18 cellular contexts compared by ENCODE assay signal in the genomic region with DNA sequence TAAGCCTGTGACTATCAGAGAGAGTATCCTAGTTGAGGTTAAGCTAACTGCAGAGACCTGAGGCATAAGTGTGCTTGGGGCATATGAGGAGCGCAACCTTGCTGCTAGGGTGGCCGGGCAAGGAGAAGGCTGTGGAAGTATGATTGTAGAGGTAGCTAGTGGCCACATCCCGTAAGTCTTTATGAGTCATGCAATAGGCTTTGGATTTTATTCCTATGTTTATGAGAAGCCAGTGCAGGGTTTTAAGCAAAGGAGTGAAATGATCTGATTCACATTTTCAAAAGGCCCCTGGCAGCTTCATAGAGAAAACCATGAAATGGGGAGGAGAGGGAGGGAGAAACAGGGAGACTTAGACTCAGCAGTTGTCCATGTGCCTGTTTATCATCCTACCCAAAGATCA.
DNase-seq lines count a peak whose midpoint lies in the region; ATAC-seq and TF ChIP-seq lines count a peak whose summit lies in the region.
"Had no signal": no experiment of that assay in that cellular context is flagged by ENCODE, and none has a peak within 500 bp of the region (broad histone marks: within the 10 kb centered on the region; RNA-seq: fewer than 3 reads in every experiment).

No MANE protein-coding gene starts in this region.

- ATAC-seq in GM23338 = no peak
- ATAC-seq in naive thymus-derived CD4-positive, alpha-beta T cell = no peak

- peaks cover 1% of the 10 kb centered on the region; the same call in 1 of the 2 replicates for H3K9me2 ChIP-seq in GM23338 (ENCODE audit: insufficient read depth)

- H3K27ac ChIP-seq in GM23338 (ENCODE audit: low read depth) = no peak overlapping the region
- no peak overlapping the region for H3K27ac ChIP-seq in naive thymus-derived CD4-positive, alpha-beta T cell (ENCODE audit: low read depth, low read length)

- no peak overlapping the region for H3K4me2 ChIP-seq in GM23338

- 0 out of 2 replicates have a peak overlapping the region, but pooled peaks have one; percentile 19 for H2AFZ ChIP-seq in GM23338

- no peaks in the 10 kb centered on the region for H3F3A ChIP-seq in GM23338 (replicated peaks; ENCODE audit: low read depth)

- H3K27me3 ChIP-seq in GM23338 (ENCODE audit: insufficient read depth) (no peaks in the 10 kb centered on the region), MG63 (no peaks in the 10 kb centered on the region)
- H3K27me3 ChIP-seq in naive thymus-derived CD4-positive, alpha-beta T cell (ENCODE audit: control insufficient read depth in 2 of 2, insufficient read depth in 2 of 2, low read length in 2 of 2) = peaks cover 0 to 3% of the 10 kb centered on the region in 2 donors

- no peaks in the 10 kb centered on the region for H4K20me1 ChIP-seq in GM23338 (replicated peaks; ENCODE audit: insufficient read depth)

- H3K36me3 ChIP-seq in GM23338 (ENCODE audit: insufficient read depth) (no peaks in the 10 kb centered on the region), MG63 (no peaks in the 10 kb centered on the region)
- H3K36me3 ChIP-seq in naive thymus-derived CD4-positive, alpha-beta T cell (ENCODE audit: control insufficient read depth in 2 of 3, insufficient read depth in 3 of 3, low read length in 3 of 3) = no peaks in the 10 kb centered on the region

- no peaks in the 10 kb centered on the region for H3K9me3 Mint-ChIP-seq in GM23338
- peaks cover 0 to 12% (median 3%) of the 10 kb centered on the region in 11 donors for H3K9me3 Mint-ChIP-seq in naive thymus-derived CD4-positive, alpha-beta T cell
- H3K9me3 Mint-ChIP-seq: HFFc6 had no signal

- CTCF ChIA-PET in naive thymus-derived CD4-positive, alpha-beta T cell (lab: Charles Lee) = no interaction called here

- H3K79me2 ChIP-seq in GM23338 (replicated peaks; ENCODE audit: insufficient read depth) = no peaks in the 10 kb centered on the region

- POLR2A ChIA-PET in naive thymus-derived CD4-positive, alpha-beta T cell (lab: Charles Lee) = interaction anchor here (0.6 kb wide), 1 partner anchor 540 kb away, joined by 3 read pairs; no protein-coding TSS in a partner anchor

- no peak overlapping the region for H3K27ac Mint-ChIP-seq in GM23338
- H3K27ac Mint-ChIP-seq in naive thymus-derived CD4-positive, alpha-beta T cell = no peak overlapping the region
- H3K27ac Mint-ChIP-seq: HFFc6 had no signal

- no peaks in the 10 kb centered on the region for H3K36me3 Mint-ChIP-seq in GM23338 (ENCODE audit: low read depth)
- no peaks in the 10 kb centered on the region for H3K36me3 Mint-ChIP-seq in naive thymus-derived CD4-positive, alpha-beta T cell
- H3K36me3 Mint-ChIP-seq: CD4-positive, CD25-positive, alpha-beta regulatory T cell had no signal

- H3K4me3 ChIP-seq in GM23338 (no peak overlapping the region), MG63 (no peak overlapping the region), epithelial cell of esophagus (ENCODE audit: low read length) (no peak overlapping the region)
- no peak overlapping the region for H3K4me3 ChIP-seq in naive thymus-derived CD4-positive, alpha-beta T cell (ENCODE audit: low read length)

- H3K9me3 ChIP-seq in MG63 = no peaks in the 10 kb centered on the region
- H3K9me3 ChIP-seq in naive thymus-derived CD4-positive, alpha-beta T cell (ENCODE audit: control insufficient read depth in 2 of 3, low read length in 3 of 3) = no peaks in the 10 kb centered on the region

- H3K27me3 Mint-ChIP-seq in GM23338 (ENCODE audit: insufficient read depth, low read depth, poor library complexity) = no peaks in the 10 kb centered on the region
- H3K27me3 Mint-ChIP-seq in naive thymus-derived CD4-positive, alpha-beta T cell = peaks cover 0 to 5% (median 4%) of the 10 kb centered on the region in 5 donors
- H3K27me3 Mint-ChIP-seq: CD4-positive, CD25-positive, alpha-beta regulatory T cell had no signal

- H3K4me1 Mint-ChIP-seq in GM23338 = peaks cover 3% of the 10 kb centered on the region
- no peaks in the 10 kb centered on the region for H3K4me1 Mint-ChIP-seq in naive thymus-derived CD4-positive, alpha-beta T cell
- H3K4me1 Mint-ChIP-seq: CD4-positive, CD25-positive, alpha-beta regulatory T cell had no signal

- DNase-seq in GM23338 (ENCODE audit: low spot score) (no peak), MG63 (peak; percentile 9), epithelial cell of esophagus (ENCODE audit: low read depth) (peak; percentile 5), non-pigmented ciliary epithelial cell (ENCODE audit: low read depth) (peak; percentile 2), 8988T (no peak)
- no peak for DNase-seq in stimulated activated CD4-positive, alpha-beta T cell treated with anti-CD3 and anti-CD28 coated beads, Interleukin-2, amount 100 ng/mL, for 48 hours
- no peak for DNase-seq in naive thymus-derived CD4-positive, alpha-beta T cell
- no peak for DNase-seq in activated CD4-positive, CD25-positive, alpha-beta regulatory T cell treated with anti-CD3 and anti-CD28 coated beads, Interleukin-2, amount 50 U/mL, for 72 hours
- DNase-seq: CD4-positive, CD25-positive, alpha-beta regulatory T cell; DMS79; HFFc6; KG1; MV-4-11; NCI-H1105 treated with DMSO at 0.1 percent for 48 hours; NCI-H2029 treated with DMSO at 0.1 percent for 48 hours; NCI-H526 treated with DMSO at 0.1 percent for 48 hours; RPMI8226; SHP77 had no signal

- intact Hi-C loops in naive thymus-derived CD4-positive, alpha-beta T cell (cut with micrococcal nuclease) = no loop called here

- TF ChIP-seq CTCF in GM23338 (conservative IDR thresholded peaks at IDR 0.05; ENCODE audit: low read depth in 2 of 2) (no peak), epithelial cell of esophagus (IDR thresholded peaks at IDR 0.05; ENCODE audit: insufficient read depth, low read depth, low read length, missing control alignments) (no peak)

- H3K4me1 ChIP-seq in GM23338 (ENCODE audit: insufficient read depth) = no peaks in the 10 kb centered on the region
- no peaks in the 10 kb centered on the region for H3K4me1 ChIP-seq in naive thymus-derived CD4-positive, alpha-beta T cell (ENCODE audit: control insufficient read depth in 2 of 2, insufficient read depth in 2 of 2, low read length in 2 of 2)

- H3K4me3 Mint-ChIP-seq in GM23338 = no peak overlapping the region
- no peak overlapping the region for H3K4me3 Mint-ChIP-seq in naive thymus-derived CD4-positive, alpha-beta T cell
- H3K4me3 Mint-ChIP-seq: CD4-positive, CD25-positive, alpha-beta regulatory T cell; HFFc6 had no signal

TF ChIP-seq in GM23338, 12 proteins besides CTCF, POLR2A, EP300 and RAD21 (continues in another document):
- TF ChIP-seq ZNF331 (CRISPR knock-in tag; IDR thresholded peaks at IDR 0.05; ENCODE audit: low read depth) (no peak), ZNF114 (CRISPR knock-in tag; IDR thresholded peaks at IDR 0.05) (no peak), CREB1 (CRISPR knock-in tag; IDR thresholded peaks at IDR 0.05; ENCODE audit: low read depth) (no peak)
- TF ChIP-seq, protein P1, sequence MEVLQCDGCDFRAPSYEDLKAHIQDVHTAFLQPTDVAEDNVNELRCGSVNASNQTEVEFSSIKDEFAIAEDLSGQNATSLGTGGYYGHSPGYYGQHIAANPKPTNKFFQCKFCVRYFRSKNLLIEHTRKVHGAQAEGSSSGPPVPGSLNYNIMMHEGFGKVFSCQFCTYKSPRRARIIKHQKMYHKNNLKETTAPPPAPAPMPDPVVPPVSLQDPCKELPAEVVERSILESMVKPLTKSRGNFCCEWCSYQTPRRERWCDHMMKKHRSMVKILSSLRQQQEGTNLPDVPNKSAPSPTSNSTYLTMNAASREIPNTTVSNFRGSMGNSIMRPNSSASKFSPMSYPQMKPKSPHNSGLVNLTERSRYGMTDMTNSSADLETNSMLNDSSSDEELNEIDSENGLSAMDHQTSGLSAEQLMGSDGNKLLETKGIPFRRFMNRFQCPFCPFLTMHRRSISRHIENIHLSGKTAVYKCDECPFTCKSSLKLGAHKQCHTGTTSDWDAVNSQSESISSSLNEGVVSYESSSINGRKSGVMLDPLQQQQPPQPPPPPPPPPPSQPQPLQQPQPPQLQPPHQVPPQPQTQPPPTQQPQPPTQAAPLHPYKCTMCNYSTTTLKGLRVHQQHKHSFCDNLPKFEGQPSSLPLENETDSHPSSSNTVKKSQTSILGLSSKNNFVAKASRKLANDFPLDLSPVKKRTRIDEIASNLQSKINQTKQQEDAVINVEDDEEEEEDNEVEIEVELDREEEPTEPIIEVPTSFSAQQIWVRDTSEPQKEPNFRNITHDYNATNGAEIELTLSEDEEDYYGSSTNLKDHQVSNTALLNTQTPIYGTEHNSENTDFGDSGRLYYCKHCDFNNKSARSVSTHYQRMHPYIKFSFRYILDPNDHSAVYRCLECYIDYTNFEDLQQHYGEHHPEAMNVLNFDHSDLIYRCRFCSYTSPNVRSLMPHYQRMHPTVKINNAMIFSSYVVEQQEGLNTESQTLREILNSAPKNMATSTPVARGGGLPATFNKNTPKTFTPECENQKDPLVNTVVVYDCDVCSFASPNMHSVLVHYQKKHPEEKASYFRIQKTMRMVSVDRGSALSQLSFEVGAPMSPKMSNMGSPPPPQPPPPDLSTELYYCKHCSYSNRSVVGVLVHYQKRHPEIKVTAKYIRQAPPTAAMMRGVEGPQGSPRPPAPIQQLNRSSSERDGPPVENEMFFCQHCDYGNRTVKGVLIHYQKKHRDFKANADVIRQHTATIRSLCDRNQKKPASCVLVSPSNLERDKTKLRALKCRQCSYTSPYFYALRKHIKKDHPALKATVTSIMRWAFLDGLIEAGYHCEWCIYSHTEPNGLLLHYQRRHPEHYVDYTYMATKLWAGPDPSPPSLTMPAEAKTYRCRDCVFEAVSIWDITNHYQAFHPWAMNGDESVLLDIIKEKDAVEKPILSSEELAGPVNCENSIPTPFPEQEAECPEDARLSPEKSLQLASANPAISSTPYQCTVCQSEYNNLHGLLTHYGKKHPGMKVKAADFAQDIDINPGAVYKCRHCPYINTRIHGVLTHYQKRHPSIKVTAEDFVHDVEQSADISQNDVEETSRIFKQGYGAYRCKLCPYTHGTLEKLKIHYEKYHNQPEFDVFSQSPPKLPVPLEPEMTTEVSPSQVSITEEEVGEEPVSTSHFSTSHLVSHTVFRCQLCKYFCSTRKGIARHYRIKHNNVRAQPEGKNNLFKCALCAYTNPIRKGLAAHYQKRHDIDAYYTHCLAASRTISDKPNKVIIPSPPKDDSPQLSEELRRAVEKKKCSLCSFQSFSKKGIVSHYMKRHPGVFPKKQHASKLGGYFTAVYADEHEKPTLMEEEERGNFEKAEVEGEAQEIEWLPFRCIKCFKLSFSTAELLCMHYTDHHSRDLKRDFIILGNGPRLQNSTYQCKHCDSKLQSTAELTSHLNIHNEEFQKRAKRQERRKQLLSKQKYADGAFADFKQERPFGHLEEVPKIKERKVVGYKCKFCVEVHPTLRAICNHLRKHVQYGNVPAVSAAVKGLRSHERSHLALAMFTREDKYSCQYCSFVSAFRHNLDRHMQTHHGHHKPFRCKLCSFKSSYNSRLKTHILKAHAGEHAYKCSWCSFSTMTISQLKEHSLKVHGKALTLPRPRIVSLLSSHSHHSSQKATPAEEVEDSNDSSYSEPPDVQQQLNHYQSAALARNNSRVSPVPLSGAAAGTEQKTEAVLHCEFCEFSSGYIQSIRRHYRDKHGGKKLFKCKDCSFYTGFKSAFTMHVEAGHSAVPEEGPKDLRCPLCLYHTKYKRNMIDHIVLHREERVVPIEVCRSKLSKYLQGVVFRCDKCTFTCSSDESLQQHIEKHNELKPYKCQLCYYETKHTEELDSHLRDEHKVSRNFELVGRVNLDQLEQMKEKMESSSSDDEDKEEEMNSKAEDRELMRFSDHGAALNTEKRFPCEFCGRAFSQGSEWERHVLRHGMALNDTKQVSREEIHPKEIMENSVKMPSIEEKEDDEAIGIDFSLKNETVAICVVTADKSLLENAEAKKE (CRISPR knock-in tag; IDR thresholded peaks at IDR 0.05) = no peak

Comparison
In these comparisons a context has a peak if more than half of its experiments do, and no peak if none do; other contexts are left out.
1. DNase-seq: peak in MG63 (single experiment), epithelial cell of esophagus (single experiment) and non-pigmented ciliary epithelial cell (single experiment); none in GM23338 (single experiment), 8988T (single experiment), stimulated activated CD4-positive, alpha-beta T cell treated with anti-CD3 and anti-CD28 coated beads, Interleukin-2, amount 100 ng/mL, for 48 hours (0 of 2), naive thymus-derived CD4-positive, alpha-beta T cell (0 of 9) and activated CD4-positive, CD25-positive, alpha-beta regulatory T cell treated with anti-CD3 and anti-CD28 coated beads, Interleukin-2, amount 50 U/mL, for 72 hours (single experiment).